In the genomic region with DNA sequence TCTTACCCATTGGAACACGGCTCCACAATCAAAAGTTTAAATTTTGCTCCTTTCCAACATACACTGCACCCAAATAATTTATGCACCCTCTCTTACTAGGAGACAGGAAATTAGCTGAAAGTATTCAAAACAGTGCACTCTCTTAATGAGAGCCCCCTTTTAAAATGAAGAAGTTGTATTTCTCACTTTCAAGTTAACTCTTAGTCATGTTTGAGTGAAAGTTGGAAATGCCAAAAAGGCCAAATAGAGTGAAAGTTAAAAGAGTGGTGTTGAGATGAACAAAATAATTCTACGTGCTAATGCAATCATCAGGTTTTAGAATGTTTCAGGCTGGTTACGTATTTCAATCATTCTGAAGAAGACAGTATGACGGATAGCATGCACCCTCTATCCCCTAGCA, we compare ENCODE assay signal across 12 cellular contexts.
DNase-seq lines count a peak whose midpoint lies in the region; ATAC-seq and TF ChIP-seq lines count a peak whose summit lies in the region.
"Had no signal": no experiment of that assay in that cellular context is flagged by ENCODE, and none has a peak within 500 bp of the region (broad histone marks: within the 10 kb centered on the region; RNA-seq: fewer than 3 reads in every experiment).

No MANE protein-coding gene starts in this region.

- H3K79me2 ChIP-seq in fibroblast of lung (ENCODE audit: control insufficient read depth, insufficient read depth, low read length): peaks cover 2% of the 10 kb centered on the region

- peaks cover 4% of the 10 kb centered on the region for H3K4me1 Mint-ChIP-seq in Caco-2 (ENCODE audit: low read depth, unreplicated experiment)

- H3K27me3 Mint-ChIP-seq in Caco-2 (ENCODE audit: insufficient read depth, unreplicated experiment): no peaks in the 10 kb centered on the region

- intact Hi-C loops in Caco-2 (cut with micrococcal nuclease; ENCODE audit: unreplicated experiment): no loop called here

- H3K27ac Mint-ChIP-seq in Caco-2 (ENCODE audit: unreplicated experiment): no peak overlapping the region

- POLR2A ChIA-PET in Caco-2 (lab: Charles Lee) (no interaction called here), RWPE1 (lab: Yijun Ruan, JAX; ENCODE audit: low non-redundant PET) (no interaction called here)

- CTCF ChIA-PET in Caco-2 (lab: Charles Lee): no interaction called here
- CTCF ChIA-PET in RWPE1 (lab: Yijun Ruan, JAX): no interaction called here

- no peak overlapping the region for H3K4me3 Mint-ChIP-seq in Caco-2 (ENCODE audit: unreplicated experiment)

- TF ChIP-seq CTCF in fibroblast of lung (conservative IDR thresholded peaks at IDR 0.05 in 1 of 2, IDR thresholded peaks at IDR 0.05 in 1 of 2; ENCODE audit: low read depth in 1 of 2, low read length in 2 of 2) (no peak), Caco-2 (IDR thresholded peaks at IDR 0.05; ENCODE audit: insufficient read depth in 1 of 2, low read depth in 1 of 2, low read length in 1 of 2, severe bottlenecking in 1 of 2, unreplicated experiment in 1 of 2) (no peak), RWPE1 (conservative IDR thresholded peaks at IDR 0.05; ENCODE audit: low read depth) (no peak)

- H4K20me1 ChIP-seq in fibroblast of lung (ENCODE audit: control insufficient read depth, extremely low read depth, insufficient read depth, low read length): no peaks in the 10 kb centered on the region
- H4K20me1 ChIP-seq: BLaER1 had no signal

- H2AFZ ChIP-seq in fibroblast of lung (ENCODE audit: low read length): no peak overlapping the region

- peak overlapping the region; percentile 77 for H3K27ac ChIP-seq in fibroblast of lung (ENCODE audit: insufficient read depth, low read length)
- no peak overlapping the region for H3K27ac ChIP-seq in effector memory CD4-positive, alpha-beta T cell (ENCODE audit: insufficient read depth, low read length, poor library complexity, severe bottlenecking)
- H3K27ac ChIP-seq in RWPE1: no peak overlapping the region
- H3K27ac ChIP-seq: BLaER1, cardiac muscle cell, sigmoid colon had no signal

- peaks cover 18% of the 10 kb centered on the region for H3K9me3 Mint-ChIP-seq in Caco-2 (ENCODE audit: unreplicated experiment)

- no peak overlapping the region for H3K9ac ChIP-seq in fibroblast of lung (ENCODE audit: insufficient read depth, low read length)
- H3K9ac ChIP-seq: BLaER1 had no signal

- H3K4me2 ChIP-seq in fibroblast of lung (ENCODE audit: extremely low read depth, insufficient read depth, low read length): peak overlapping the region; percentile 49
- H3K4me2 ChIP-seq: BLaER1 had no signal

- H3K4me1 ChIP-seq in fibroblast of lung (ENCODE audit: control insufficient read depth, extremely low read depth, insufficient read depth, low read length) (peaks cover 18% of the 10 kb centered on the region), Caco-2 (peaks cover 6% of the 10 kb centered on the region; the same call in 1 of the 2 replicates)
- no peaks in the 10 kb centered on the region for H3K4me1 ChIP-seq in effector memory CD4-positive, alpha-beta T cell (ENCODE audit: control insufficient read depth, insufficient read depth, low read length, poor library complexity, severe bottlenecking)
- H3K4me1 ChIP-seq: BLaER1 had no signal

- no peaks in the 10 kb centered on the region for H3K36me3 Mint-ChIP-seq in Caco-2 (ENCODE audit: insufficient read depth, unreplicated experiment)

- H3K9me3 ChIP-seq in fibroblast of lung (ENCODE audit: control insufficient read depth, insufficient read depth, low read depth, low read length): no peaks in the 10 kb centered on the region
- no peaks in the 10 kb centered on the region for H3K9me3 ChIP-seq in effector memory CD4-positive, alpha-beta T cell (ENCODE audit: control insufficient read depth, low read length)
- H3K9me3 ChIP-seq in Caco-2: no peaks in the 10 kb centered on the region
- H3K9me3 ChIP-seq: sigmoid colon had no signal

- ATAC-seq in GM18520 (IDR thresholded peaks at IDR 0.05; ENCODE audit: unreplicated experiment) (peak; percentile 56), GM21723 (IDR thresholded peaks at IDR 0.05; ENCODE audit: unreplicated experiment) (peak; percentile 86), HG03280 (IDR thresholded peaks at IDR 0.05; ENCODE audit: unreplicated experiment) (peak; percentile 48)

- DNase-seq in fibroblast of lung (ENCODE audit: low read depth in 2 of 2) (no peak), Caco-2 (no peak), GDM1 (lab: John Stamatoyannopoulos, UW) (no peak), RWPE1 (ENCODE audit: low spot score) (no peak)
- no peak for DNase-seq in effector memory CD4-positive, alpha-beta T cell
- DNase-seq: sigmoid colon, T1000 had no signal

- H3K27me3 ChIP-seq in fibroblast of lung (ENCODE audit: control insufficient read depth, insufficient read depth, low read length) (no peaks in the 10 kb centered on the region), Caco-2 (replicated peaks; ENCODE audit: control insufficient read depth, insufficient read depth, low read length) (no peaks in the 10 kb centered on the region)
- no peaks in the 10 kb centered on the region for H3K27me3 ChIP-seq in effector memory CD4-positive, alpha-beta T cell (replicated peaks; ENCODE audit: control insufficient read depth, insufficient read depth, low read length, poor library complexity, severe bottlenecking)
- H3K27me3 ChIP-seq: BLaER1, cardiac muscle cell, sigmoid colon had no signal

- no peak overlapping the region for H3K4me3 ChIP-seq in fibroblast of lung (replicated peaks in 1 of 4; ENCODE audit: control extremely low read depth in 1 of 4, insufficient read depth in 1 of 4, low read depth in 3 of 4, low read length in 4 of 4)
- H3K4me3 ChIP-seq in effector memory CD4-positive, alpha-beta T cell (ENCODE audit: insufficient read depth, low read depth, low read length, poor library complexity, severe bottlenecking): no peak overlapping the region
- no peak overlapping the region for H3K4me3 ChIP-seq in Caco-2 (ENCODE audit: low read depth, low read length)
- H3K4me3 ChIP-seq: BLaER1, cardiac muscle cell, sigmoid colon had no signal

- BruUV-seq in Caco-2 (replicated peaks; lab: Mats Ljungman, UMichigan): no TSS peak

- H3K36me3 ChIP-seq in fibroblast of lung (ENCODE audit: control insufficient read depth, insufficient read depth, low read length): no peaks in the 10 kb centered on the region
- H3K36me3 ChIP-seq in effector memory CD4-positive, alpha-beta T cell (ENCODE audit: control insufficient read depth, insufficient read depth, low read length): no peaks in the 10 kb centered on the region
- no peaks in the 10 kb centered on the region for H3K36me3 ChIP-seq in Caco-2 (ENCODE audit: control insufficient read depth, insufficient read depth, low read length)
- H3K36me3 ChIP-seq: BLaER1, cardiac muscle cell, sigmoid colon had no signal
